8 cellular contexts compared by ENCODE assay signal in genomic region chr10:132942101-132942739, GRCh38. TPM values are rescaled to one million over a fixed set of nuclear protein-coding genes. Genes with fewer than 3 reads are reported as not detected.
DNase-seq lines count a peak whose midpoint lies in the region; ATAC-seq, FAIRE-seq and TF ChIP-seq lines count a peak whose summit lies in the region.

Gene CFAP46, minus strand, starts transcription at chr10:132942570. Its CDS starts 86 bp downstream, at chr10:132942484.

- ATAC-seq in K562 (no peak), sciatic nerve (peak; percentile 60), GM21529 (IDR thresholded peaks at IDR 0.05; ENCODE audit: unreplicated experiment) (no peak)

- TF ChIP-seq CTCF in BE2C (IDR thresholded peaks at IDR 0.05; ENCODE audit: low read depth, low read length) (no peak), HL-60 (IDR thresholded peaks at IDR 0.05; ENCODE audit: insufficient read depth, low read length) (no peak), K562 (IDR thresholded peaks at IDR 0.05 in 2 of 3, conservative IDR thresholded peaks at IDR 0.05 in 1 of 3; ENCODE audit: insufficient read depth in 2 of 3, low read depth in 1 of 3, low read length in 3 of 3) (no peak)

- no peak for TF ChIP-seq RAD21 in K562 (CRISPR knock-in tag; conservative IDR thresholded peaks at IDR 0.05 in 1 of 2, IDR thresholded peaks at IDR 0.05 in 1 of 2)

- FAIRE-seq in K562 (lab: Jason Lieb, UNC) (no peak), H54 (lab: Jason Lieb, UNC) (no peak)

- no peak for TF ChIP-seq EP300 in K562 (IDR thresholded peaks at IDR 0.05; ENCODE audit: low read length)

- TF ChIP-seq POLR2A in K562 (conservative IDR thresholded peaks at IDR 0.05) (no peak), H54 (IDR thresholded peaks at IDR 0.05; ENCODE audit: low read depth, low read length) (no peak)

- intact Hi-C loops in K562 (cut with micrococcal nuclease) (no loop called here), sciatic nerve (cut with DNase I) (no loop called here)

- H3K9me3 ChIP-seq in BE2C (no peaks in the 10 kb centered on the region), K562 (replicated peaks; ENCODE audit: control insufficient read depth, insufficient read depth, low read depth, low read length) (no peaks in the 10 kb centered on the region), iPS-18c (ENCODE audit: control insufficient read depth, insufficient read depth, low read length) (no peaks in the 10 kb centered on the region)

- CTCF ChIA-PET in K562 (lab: Yijun Ruan, JAX; ENCODE audit: low intra/inter-chr PET ratio): no interaction called here

- H3K9me1 ChIP-seq in K562 (ENCODE audit: control insufficient read depth, insufficient read depth, low read length): no peaks in the 10 kb centered on the region

- H3K79me2 ChIP-seq in K562 (ENCODE audit: control insufficient read depth, insufficient read depth, low read length): no peaks in the 10 kb centered on the region

- peak within 1 kb of the TSS; percentile 24 for H3K4me3 ChIP-seq in BE2C (ENCODE audit: low read depth, low read length)
- peak within 1 kb of the TSS; percentile 9 for H3K4me3 ChIP-seq in HL-60 (replicated peaks; ENCODE audit: insufficient read depth, low read length)
- H3K4me3 ChIP-seq in K562: no peak within 1 kb of the TSS
- H3K4me3 ChIP-seq in iPS-18c (ENCODE audit: insufficient read depth, low read depth, low read length): peak within 1 kb of the TSS; percentile 56

- DNase-seq in BE2C (peak; percentile 63), HL-60 (ENCODE audit: low read depth in 1 of 2, low spot score in 1 of 2) (no peak), K562 (ENCODE audit: extremely low read depth in 1 of 4, low spot score in 3 of 4) (no peak), sciatic nerve (ENCODE audit: low spot score) (peak; percentile 75), H54 (ENCODE audit: insufficient read length, low spot score) (no peak), DMS53 (lab: John Stamatoyannopoulos, UW) (no peak)

- H3K4me2 ChIP-seq in K562 (ENCODE audit: insufficient read depth, low read length): no peak within 1 kb of the TSS

- H4K20me1 ChIP-seq in K562 (replicated peaks; ENCODE audit: control insufficient read depth, insufficient read depth, low read length): no peaks in the 10 kb centered on the region

- H3K27ac ChIP-seq in HL-60 (replicated peaks): no peak within 1 kb of the TSS
- H3K27ac ChIP-seq in K562 (ENCODE audit: extremely low read depth, low read depth, low read length): no peak within 1 kb of the TSS

- peaks cover 56% of the 10 kb centered on the region for H3K27me3 ChIP-seq in BE2C
- peaks cover 22% of the 10 kb centered on the region for H3K27me3 ChIP-seq in HL-60 (ENCODE audit: insufficient read depth, poor library complexity, severe bottlenecking)
- peaks cover 4 to 52% of the 10 kb centered on the region in 2 experiments; a peak in 3 of 5 replicates for H3K27me3 ChIP-seq in K562 (ENCODE audit: control insufficient read depth in 2 of 2, insufficient read depth in 2 of 2, low read length in 2 of 2)

- no peaks in the 10 kb centered on the region for H3K4me1 ChIP-seq in BE2C
- H3K4me1 ChIP-seq in K562 (replicated peaks in 1 of 2; ENCODE audit: control insufficient read depth in 2 of 2, insufficient read depth in 2 of 2, low read length in 2 of 2): peaks cover 0 to 7% of the 10 kb centered on the region in 2 experiments; a peak in 1 of 5 replicates

- POLR2A ChIA-PET in K562 (lab: Yijun Ruan, JAX): no interaction called here

- no TSS peak for BruUV-seq in K562 (replicated peaks; lab: Mats Ljungman, UMichigan)

- in situ Hi-C loops in K562 (cut with MboI): loop anchor here (5.0 kb wide), 1 partner anchor 180 kb away; no protein-coding TSS in a partner anchor

- 27% methylated on average over 6 of the region's 68 CpGs for WGBS in K562 (ENCODE audit: insufficient coverage, low coverage, missing lambda C conversion rate)

- no peak within 1 kb of the TSS for H2AFZ ChIP-seq in K562 (ENCODE audit: low read depth, low read length)

- no peak within 1 kb of the TSS for H3K9ac ChIP-seq in K562 (ENCODE audit: insufficient read depth in 1 of 2, low read depth in 2 of 2, low read length in 2 of 2)

- no peaks in the 10 kb centered on the region for H3K36me3 ChIP-seq in BE2C
- no peaks in the 10 kb centered on the region for H3K36me3 ChIP-seq in K562 (ENCODE audit: control insufficient read depth, insufficient read depth, low read length)

TF ChIP-seq in K562, 482 proteins besides CTCF, POLR2A, EP300 and RAD21:
- TF ChIP-seq NCOA6 (IDR thresholded peaks at IDR 0.05): no peak
- TF ChIP-seq, protein P1, sequence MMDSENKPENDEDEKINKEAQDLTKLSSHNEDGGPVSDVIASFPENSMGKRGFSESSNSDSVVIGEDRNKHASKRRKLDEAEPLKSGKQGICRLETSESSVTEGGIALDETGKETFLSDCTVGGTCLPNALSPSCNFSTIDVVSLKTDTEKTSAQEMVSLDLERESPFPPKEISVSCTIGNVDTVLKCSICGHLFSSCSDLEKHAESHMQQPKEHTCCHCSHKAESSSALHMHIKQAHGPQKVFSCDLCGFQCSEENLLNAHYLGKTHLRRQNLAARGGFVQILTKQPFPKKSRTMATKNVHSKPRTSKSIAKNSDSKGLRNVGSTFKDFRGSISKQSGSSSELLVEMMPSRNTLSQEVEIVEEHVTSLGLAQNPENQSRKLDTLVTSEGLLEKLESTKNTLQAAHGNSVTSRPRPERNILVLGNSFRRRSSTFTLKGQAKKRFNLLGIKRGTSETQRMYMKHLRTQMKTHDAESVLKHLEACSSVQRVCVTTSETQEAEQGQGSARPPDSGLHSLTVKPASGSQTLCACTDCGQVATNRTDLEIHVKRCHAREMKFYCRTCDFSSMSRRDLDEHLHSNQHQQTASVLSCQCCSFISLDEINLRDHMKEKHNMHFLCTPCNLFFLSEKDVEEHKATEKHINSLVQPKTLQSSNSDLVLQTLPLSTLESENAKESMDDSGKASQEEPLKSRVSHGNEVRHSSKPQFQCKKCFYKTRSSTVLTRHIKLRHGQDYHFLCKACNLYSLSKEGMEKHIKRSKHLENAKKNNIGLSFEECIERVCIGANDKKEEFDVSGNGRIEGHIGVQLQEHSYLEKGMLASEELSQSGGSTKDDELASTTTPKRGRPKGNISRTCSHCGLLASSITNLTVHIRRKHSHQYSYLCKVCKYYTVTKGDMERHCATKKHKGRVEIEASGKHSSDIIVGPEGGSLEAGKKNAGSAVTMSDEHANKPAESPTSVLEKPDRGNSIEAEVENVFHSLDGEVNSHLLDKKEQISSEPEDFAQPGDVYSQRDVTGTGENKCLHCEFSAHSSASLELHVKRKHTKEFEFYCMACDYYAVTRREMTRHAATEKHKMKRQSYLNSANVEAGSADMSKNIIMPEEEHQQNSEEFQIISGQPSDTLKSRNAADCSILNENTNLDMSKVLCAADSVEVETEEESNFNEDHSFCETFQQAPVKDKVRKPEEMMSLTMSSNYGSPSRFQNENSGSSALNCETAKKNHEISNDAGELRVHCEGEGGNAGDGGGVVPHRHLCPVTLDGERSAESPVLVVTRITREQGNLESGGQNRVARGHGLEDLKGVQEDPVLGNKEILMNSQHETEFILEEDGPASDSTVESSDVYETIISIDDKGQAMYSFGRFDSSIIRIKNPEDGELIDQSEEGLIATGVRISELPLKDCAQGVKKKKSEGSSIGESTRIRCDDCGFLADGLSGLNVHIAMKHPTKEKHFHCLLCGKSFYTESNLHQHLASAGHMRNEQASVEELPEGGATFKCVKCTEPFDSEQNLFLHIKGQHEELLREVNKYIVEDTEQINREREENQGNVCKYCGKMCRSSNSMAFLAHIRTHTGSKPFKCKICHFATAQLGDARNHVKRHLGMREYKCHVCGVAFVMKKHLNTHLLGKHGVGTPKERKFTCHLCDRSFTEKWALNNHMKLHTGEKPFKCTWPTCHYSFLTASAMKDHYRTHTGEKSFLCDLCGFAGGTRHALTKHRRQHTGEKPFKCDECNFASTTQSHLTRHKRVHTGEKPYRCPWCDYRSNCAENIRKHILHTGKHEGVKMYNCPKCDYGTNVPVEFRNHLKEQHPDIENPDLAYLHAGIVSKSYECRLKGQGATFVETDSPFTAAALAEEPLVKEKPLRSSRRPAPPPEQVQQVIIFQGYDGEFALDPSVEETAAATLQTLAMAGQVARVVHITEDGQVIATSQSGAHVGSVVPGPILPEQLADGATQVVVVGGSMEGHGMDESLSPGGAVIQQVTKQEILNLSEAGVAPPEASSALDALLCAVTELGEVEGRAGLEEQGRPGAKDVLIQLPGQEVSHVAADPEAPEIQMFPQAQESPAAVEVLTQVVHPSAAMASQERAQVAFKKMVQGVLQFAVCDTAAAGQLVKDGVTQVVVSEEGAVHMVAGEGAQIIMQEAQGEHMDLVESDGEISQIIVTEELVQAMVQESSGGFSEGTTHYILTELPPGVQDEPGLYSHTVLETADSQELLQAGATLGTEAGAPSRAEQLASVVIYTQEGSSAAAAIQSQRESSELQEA (IDR thresholded peaks at IDR 0.05; ENCODE audit: low read depth): peak; percentile 57; the same call in 1 of the 2 replicates

RNA-seq across cellular contexts. Expression of gene CFAP46, which starts in this region (rescaled TPM):
- polyA plus RNA-seq in BE2C (2012; ENCODE audit: insufficient read depth, insufficient read length, low read depth): not detected
- not detected in 2 replicates for total RNA-seq in K562 (2011; cell fraction: chromatin; rRNA removed; ENCODE audit: low replicate concordance)
- total RNA-seq in K562 (2011; cell fraction: nucleolus; rRNA removed): not detected in 2 replicates
- total RNA-seq in K562 (2011; cell fraction: nucleoplasm; rRNA removed): not detected in 2 replicates
- total RNA-seq in K562 (2014; rRNA removed): not detected in 2 replicates
- not detected in 2 replicates for total RNA-seq in K562 (2014; rRNA removed; fragmentation: Illumina TruSeq; extraction: Trizol)
- not detected in 2 replicates for total RNA-seq in K562 (2015; rRNA removed; fragmentation: Illumina TruSeq; extraction: Trizol)
- not detected in 2 replicates for total RNA-seq in K562 (2021)
- polyA plus RNA-seq in K562 (2011; rRNA removed): not detected in 2 replicates
- polyA plus RNA-seq in K562 (2011; cell fraction: cytosol; rRNA removed): not detected in 2 replicates
- not detected in 2 replicates for polyA plus RNA-seq in K562 (2011; cell fraction: nucleus; rRNA removed)
- polyA plus RNA-seq in K562 (2012): not detected in 2 replicates
- not detected in 2 replicates for polyA plus RNA-seq in K562 (2014; fragmentation: Illumina TruSeq; extraction: Trizol)
- polyA plus RNA-seq in K562 (2014; fragmentation: Nextera tagmentation; extraction: Ambion mirVana): not detected
- not detected in 2 replicates for polyA plus RNA-seq in K562 (2014; rRNA removed)
- not detected in 2 replicates for polyA minus RNA-seq in K562 (2011; rRNA and poly(A)+ RNA removed)
- polyA minus RNA-seq in K562 (2011; cell fraction: cytosol; rRNA and poly(A)+ RNA removed): not detected in 2 replicates
- polyA minus RNA-seq in K562 (2011; cell fraction: nucleus; rRNA and poly(A)+ RNA removed): not detected in 2 replicates
- total RNA-seq in sciatic nerve: 1.1 TPM

Comparison
In these comparisons a context has a peak if more than half of its experiments do, and no peak if none do; other contexts are left out.
1. DNase-seq: peak in BE2C (single experiment) and sciatic nerve (single experiment); none in HL-60 (0 of 2), K562 (0 of 4), H54 (single experiment) and DMS53 (single experiment).